In the genomic region with DNA sequence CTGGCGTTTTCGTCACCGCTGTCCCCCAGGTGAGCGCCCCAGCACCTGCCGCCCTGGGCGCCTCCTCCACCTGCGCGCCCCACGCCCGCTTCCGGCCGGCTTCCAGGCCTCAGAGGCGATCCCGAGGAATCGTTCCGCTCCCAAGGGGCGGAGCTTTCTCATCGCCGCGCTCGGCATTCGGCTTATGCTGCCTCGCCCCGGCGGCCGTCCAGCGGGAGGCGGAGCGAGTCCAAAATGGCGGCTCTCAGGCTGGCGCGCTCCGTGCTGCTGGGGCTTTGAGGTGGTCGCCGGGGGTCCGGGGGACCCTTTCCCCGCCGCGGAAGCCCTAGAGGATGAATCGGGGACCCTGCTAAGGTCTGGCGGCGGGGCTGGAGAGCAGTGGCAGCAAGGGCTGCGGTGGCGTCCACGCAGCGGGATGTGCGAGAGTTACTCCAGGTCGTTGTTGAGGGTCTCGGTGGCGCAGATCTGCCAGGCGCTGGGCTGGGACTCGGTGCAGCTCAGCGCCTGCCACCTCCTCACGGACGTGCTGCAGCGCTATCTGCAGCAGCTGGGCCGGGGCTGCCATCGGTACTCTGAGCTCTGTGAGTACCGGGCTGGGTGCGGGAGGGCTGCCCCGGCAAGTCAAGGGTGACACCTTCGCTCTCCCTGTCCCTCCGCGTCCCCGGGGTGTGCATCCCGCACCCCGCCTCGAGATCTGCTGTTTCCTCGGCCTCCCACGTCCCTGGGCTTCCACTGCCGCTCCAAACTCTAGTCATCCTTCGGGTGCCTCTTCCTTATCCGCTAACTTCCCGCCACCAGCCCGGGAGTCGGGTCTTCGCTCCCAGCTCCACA, we compare ENCODE assay signal across 8 cellular contexts. TPM values are rescaled to one million over a fixed set of nuclear protein-coding genes. Genes with fewer than 3 reads are reported as not detected.
DNase-seq lines count a peak whose midpoint lies in the region; ATAC-seq and TF ChIP-seq lines count a peak whose summit lies in the region.

A gene with protein sequence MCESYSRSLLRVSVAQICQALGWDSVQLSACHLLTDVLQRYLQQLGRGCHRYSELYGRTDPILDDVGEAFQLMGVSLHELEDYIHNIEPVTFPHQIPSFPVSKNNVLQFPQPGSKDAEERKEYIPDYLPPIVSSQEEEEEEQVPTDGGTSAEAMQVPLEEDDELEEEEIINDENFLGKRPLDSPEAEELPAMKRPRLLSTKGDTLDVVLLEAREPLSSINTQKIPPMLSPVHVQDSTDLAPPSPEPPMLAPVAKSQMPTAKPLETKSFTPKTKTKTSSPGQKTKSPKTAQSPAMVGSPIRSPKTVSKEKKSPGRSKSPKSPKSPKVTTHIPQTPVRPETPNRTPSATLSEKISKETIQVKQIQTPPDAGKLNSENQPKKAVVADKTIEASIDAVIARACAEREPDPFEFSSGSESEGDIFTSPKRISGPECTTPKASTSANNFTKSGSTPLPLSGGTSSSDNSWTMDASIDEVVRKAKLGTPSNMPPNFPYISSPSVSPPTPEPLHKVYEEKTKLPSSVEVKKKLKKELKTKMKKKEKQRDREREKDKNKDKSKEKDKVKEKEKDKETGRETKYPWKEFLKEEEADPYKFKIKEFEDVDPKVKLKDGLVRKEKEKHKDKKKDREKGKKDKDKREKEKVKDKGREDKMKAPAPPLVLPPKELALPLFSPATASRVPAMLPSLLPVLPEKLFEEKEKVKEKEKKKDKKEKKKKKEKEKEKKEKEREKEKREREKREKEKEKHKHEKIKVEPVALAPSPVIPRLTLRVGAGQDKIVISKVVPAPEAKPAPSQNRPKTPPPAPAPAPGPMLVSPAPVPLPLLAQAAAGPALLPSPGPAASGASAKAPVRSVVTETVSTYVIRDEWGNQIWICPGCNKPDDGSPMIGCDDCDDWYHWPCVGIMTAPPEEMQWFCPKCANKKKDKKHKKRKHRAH (plus strand): TSS at position 211 of the 831 bp plus-strand sequence. CDS start 205 bp downstream, at position 416.

- peaks cover 0 to 24% (median 0%) of the 10 kb centered on the region in 6 donors for H3K36me3 ChIP-seq in spleen

- intact Hi-C loops in spleen (cut with DNase I; ENCODE audit: low total_unique reads): no loop called here

- H3K9me3 ChIP-seq in spleen: no peaks in the 10 kb centered on the region

- H3K27me3 ChIP-seq in spleen (replicated peaks in 1 of 7): no peaks in the 10 kb centered on the region

- DNase-seq in AG08396 (ENCODE audit: low spot score) (peak; percentile 94), NCI-H2196 treated with DMSO at 0.1 percent for 48 hours (lab: John Stamatoyannopoulos, UW; ENCODE audit: unreplicated experiment) (peak; percentile 37), caudate nucleus (lab: John Stamatoyannopoulos, UW) (peak in 60 of 61 donors; percentile 44 to 91 (median 82)), iris pigment epithelial cell (ENCODE audit: low read depth) (peak; percentile 86), spleen (peak; percentile 99)
- DNase-seq in activated CD4-positive, CD25-positive, alpha-beta regulatory T cell (lab: John Stamatoyannopoulos, UW): peak; percentile 85 to 88 (median 86)

- TF ChIP-seq POLR2A in spleen (IDR thresholded peaks at IDR 0.05): peak in 1 of 3 donors; percentile 59

- H3K27ac ChIP-seq in caudate nucleus (ENCODE audit: low read depth, low read length): peak within 1 kb of the TSS; percentile 49
- H3K27ac ChIP-seq in spleen: peak within 1 kb of the TSS in 7 of 8 donors; percentile 71 to 87 (median 79)

- peak; percentile 92 for ATAC-seq in GM18907 (IDR thresholded peaks at IDR 0.05; ENCODE audit: unreplicated experiment)
- ATAC-seq in HG03135 (IDR thresholded peaks at IDR 0.05; ENCODE audit: unreplicated experiment): peak; percentile 89

- peak within 1 kb of the TSS; percentile 87 to 100 (median 99) for H3K4me3 ChIP-seq in spleen

- TF ChIP-seq CTCF in spleen (IDR thresholded peaks at IDR 0.05 in 8 of 11, conservative IDR thresholded peaks at IDR 0.05 in 3 of 11): peak in 3 of 11 experiments; percentile 17 to 33 (median 28)

- 0% methylated on average over 32 to 77 of the region's 77 CpGs for WGBS in spleen, 5 donors

- H3K4me1 ChIP-seq in spleen: peaks cover 16 to 39% (median 29%) of the 10 kb centered on the region in 6 donors

RNA-seq across cellular contexts. Expression of the gene that starts here (rescaled TPM):
- 10 to 100 TPM in 4 of 7 donors, 1 to 10 TPM in 3; 9.4 to 13.0 (median 10.4) TPM for total RNA-seq in spleen
- 1 to 10 TPM; 2.7 to 4.1 (median 3.7) TPM for polyA plus RNA-seq in spleen

Comparison
In these comparisons a context has a peak if more than half of its experiments do, and no peak if none do; other contexts are left out.
1. Peak in every context shown above with its lines: DNase-seq, ATAC-seq, H3K4me3 ChIP-seq and H3K27ac ChIP-seq.
2. DNase-seq: peak in every context shown above with its lines; median percentile 99 in spleen; 94 in AG08396; 86 in activated CD4-positive, CD25-positive, alpha-beta regulatory T cell; 86 in iris pigment epithelial cell; 82 in caudate nucleus; 37 in NCI-H2196 treated with DMSO at 0.1 percent for 48 hours.